ENCODE assay signal across 19 cellular contexts in genomic region chrX:287670-288069, GRCh38. TPM values are rescaled to one million over a fixed set of nuclear protein-coding genes. Genes with fewer than 3 reads are reported as not detected.
A peak's percentile ranks its signal among the peaks of the same experiment; 100 is the strongest.
DNase-seq lines count a peak whose midpoint lies in the region; ATAC-seq and TF ChIP-seq lines count a peak whose summit lies in the region.
"Had no signal": no experiment of that assay in that cellular context is flagged by ENCODE, and none has a peak within 500 bp of the region (broad histone marks: within the 10 kb centered on the region; RNA-seq: fewer than 3 reads in every experiment).

No MANE protein-coding gene starts in this region.

- peaks cover 5% of the 10 kb centered on the region for H3K4me1 ChIP-seq in RWPE2 (ENCODE audit: insufficient read depth, poor library complexity, severe bottlenecking)
- peaks cover 3% of the 10 kb centered on the region for H3K4me1 ChIP-seq in foreskin keratinocyte
- H3K4me1 ChIP-seq: SJSA1 had no signal

- no peaks in the 10 kb centered on the region for H3K9me3 Mint-ChIP-seq in activated CD4-positive, alpha-beta memory T cell treated with anti-CD3 and anti-CD28 coated beads for 36 hours
- H3K9me3 Mint-ChIP-seq in activated CD4-positive, alpha-beta memory T cell treated with anti-CD3 and anti-CD28 coated beads, Interleukin-2, amount 10 ng/mL, durations not matched to agents 7 days and 5 days = no peaks in the 10 kb centered on the region
- H3K9me3 Mint-ChIP-seq in CD4-positive, alpha-beta T cell = no peaks in the 10 kb centered on the region

- peaks cover 78% of the 10 kb centered on the region for H3K36me3 ChIP-seq in RWPE2 (ENCODE audit: low read depth)

- no peaks in the 10 kb centered on the region for H3K27me3 Mint-ChIP-seq in activated CD4-positive, alpha-beta memory T cell treated with anti-CD3 and anti-CD28 coated beads for 36 hours
- no peaks in the 10 kb centered on the region for H3K27me3 Mint-ChIP-seq in activated CD4-positive, alpha-beta memory T cell treated with anti-CD3 and anti-CD28 coated beads, Interleukin-2, amount 10 ng/mL, durations not matched to agents 7 days and 5 days
- no peaks in the 10 kb centered on the region for H3K27me3 Mint-ChIP-seq in CD4-positive, alpha-beta T cell

- TF ChIP-seq CTCF in CD4-positive, alpha-beta T cell (IDR thresholded peaks at IDR 0.05) = no peak
- TF ChIP-seq CTCF in RWPE2 (IDR thresholded peaks at IDR 0.05; ENCODE audit: poor library complexity, severe bottlenecking) (no peak), foreskin keratinocyte (conservative IDR thresholded peaks at IDR 0.05) (no peak)

- ATAC-seq in CD4-positive, alpha-beta T cell (ENCODE audit: poor library complexity) = no peak
- peak; percentile 35; the same call in 2 of the 3 replicates for ATAC-seq in RWPE2 (ENCODE audit: low read depth)
- peak; percentile 60 for ATAC-seq in foreskin keratinocyte
- ATAC-seq in HG02981 (IDR thresholded peaks at IDR 0.05; ENCODE audit: unreplicated experiment) = no peak

- H3K27ac ChIP-seq in CD4-positive, alpha-beta T cell (ENCODE audit: low read depth, low read length) = no peak overlapping the region
- no peak overlapping the region for H3K27ac ChIP-seq in RWPE2 (ENCODE audit: poor library complexity, severe bottlenecking)
- H3K27ac ChIP-seq in foreskin keratinocyte = no peak overlapping the region
- H3K27ac ChIP-seq in substantia nigra (ENCODE audit: low read depth, low read length, poor library complexity, severe bottlenecking) = no peak overlapping the region
- H3K27ac ChIP-seq: C4-2B, SJSA1 had no signal

- intact Hi-C loops in activated CD4-positive, alpha-beta memory T cell treated with anti-CD3 and anti-CD28 coated beads for 36 hours (cut with micrococcal nuclease) = no loop called here
- intact Hi-C loops in CD4-positive, alpha-beta T cell (cut with DNase I, micrococcal nuclease) = no loop called here

- H3K4me3 Mint-ChIP-seq in activated CD4-positive, alpha-beta memory T cell treated with anti-CD3 and anti-CD28 coated beads for 36 hours = no peak overlapping the region
- H3K4me3 Mint-ChIP-seq in activated CD4-positive, alpha-beta memory T cell treated with anti-CD3 and anti-CD28 coated beads, Interleukin-2, amount 10 ng/mL, durations not matched to agents 7 days and 5 days = no peak overlapping the region
- no peak overlapping the region for H3K4me3 Mint-ChIP-seq in CD4-positive, alpha-beta T cell

- POLR2A ChIA-PET in activated CD4-positive, alpha-beta memory T cell treated with anti-CD3 and anti-CD28 coated beads for 36 hours (lab: Charles Lee) = no interaction called here
- POLR2A ChIA-PET in activated CD4-positive, alpha-beta memory T cell treated with anti-CD3 and anti-CD28 coated beads, Interleukin-2, amount 10 ng/mL, durations not matched to agents 7 days and 5 days (lab: Charles Lee) = no interaction called here
- POLR2A ChIA-PET in CD4-positive, alpha-beta T cell (lab: Charles Lee) = no interaction called here

- peak; percentile 1 for DNase-seq in activated CD4-positive, alpha-beta memory T cell treated with anti-CD3 and anti-CD28 coated beads for 36 hours
- no peak for DNase-seq in activated CD4-positive, alpha-beta memory T cell treated with anti-CD3 and anti-CD28 coated beads, Interleukin-2, amount 10 ng/mL, durations not matched to agents 7 days and 5 days
- DNase-seq in CD4-positive, alpha-beta T cell = no peak
- DNase-seq in RWPE2 (ENCODE audit: low spot score) (peak; percentile 12), foreskin keratinocyte (peak; percentile 63 to 76), AML-193 (lab: John Stamatoyannopoulos, UW) (no peak), substantia nigra (lab: John Stamatoyannopoulos, UW) (no peak)
- DNase-seq: EL; GF-D8; Kasumi-1; NCI-H1092 treated with DMSO at 0.1 percent for 48 hours; NCI-H2029 treated with DMSO at 0.1 percent for 48 hours; NCI-H345; NCI-H524; NCI-H774; NK-92 treated with Interleukin-12 subunit alpha and Interleukin-12 subunit beta, amount 100 ng/mL, for 24 hours had no signal

- H3K27ac Mint-ChIP-seq in activated CD4-positive, alpha-beta memory T cell treated with anti-CD3 and anti-CD28 coated beads for 36 hours = no peak overlapping the region
- no peak overlapping the region for H3K27ac Mint-ChIP-seq in activated CD4-positive, alpha-beta memory T cell treated with anti-CD3 and anti-CD28 coated beads, Interleukin-2, amount 10 ng/mL, durations not matched to agents 7 days and 5 days
- H3K27ac Mint-ChIP-seq in CD4-positive, alpha-beta T cell = peak overlapping the region; percentile 44

- H3K9me3 ChIP-seq in CD4-positive, alpha-beta T cell (ENCODE audit: control insufficient read depth, low read length) = no peaks in the 10 kb centered on the region
- no peaks in the 10 kb centered on the region for H3K9me3 ChIP-seq in RWPE2 (ENCODE audit: severe bottlenecking)
- H3K9me3 ChIP-seq: SJSA1 had no signal

- peaks cover 32% of the 10 kb centered on the region for H3K36me3 Mint-ChIP-seq in activated CD4-positive, alpha-beta memory T cell treated with anti-CD3 and anti-CD28 coated beads for 36 hours
- peaks cover 56% of the 10 kb centered on the region for H3K36me3 Mint-ChIP-seq in activated CD4-positive, alpha-beta memory T cell treated with anti-CD3 and anti-CD28 coated beads, Interleukin-2, amount 10 ng/mL, durations not matched to agents 7 days and 5 days (ENCODE audit: low read depth)
- peaks cover 44% of the 10 kb centered on the region for H3K36me3 Mint-ChIP-seq in CD4-positive, alpha-beta T cell (ENCODE audit: low read depth)

- no peak overlapping the region for H3K4me3 ChIP-seq in RWPE2 (ENCODE audit: severe bottlenecking)
- H3K4me3 ChIP-seq: SJSA1 had no signal

- H3K4me1 Mint-ChIP-seq in activated CD4-positive, alpha-beta memory T cell treated with anti-CD3 and anti-CD28 coated beads for 36 hours (ENCODE audit: low read depth) = peaks cover 20% of the 10 kb centered on the region
- peaks cover 28% of the 10 kb centered on the region for H3K4me1 Mint-ChIP-seq in activated CD4-positive, alpha-beta memory T cell treated with anti-CD3 and anti-CD28 coated beads, Interleukin-2, amount 10 ng/mL, durations not matched to agents 7 days and 5 days
- peaks cover 10% of the 10 kb centered on the region for H3K4me1 Mint-ChIP-seq in CD4-positive, alpha-beta T cell (ENCODE audit: low read depth)

- no peaks in the 10 kb centered on the region for H3K27me3 ChIP-seq in CD4-positive, alpha-beta T cell (ENCODE audit: control insufficient read depth, insufficient read depth, low read length)
- H3K27me3 ChIP-seq in RWPE2 (ENCODE audit: insufficient read depth, poor library complexity, severe bottlenecking) = no peaks in the 10 kb centered on the region
- H3K27me3 ChIP-seq in foreskin keratinocyte = no peaks in the 10 kb centered on the region
- H3K27me3 ChIP-seq: SJSA1 had no signal

- CTCF ChIA-PET in activated CD4-positive, alpha-beta memory T cell treated with anti-CD3 and anti-CD28 coated beads for 36 hours (lab: Charles Lee) = no interaction called here
- CTCF ChIA-PET in activated CD4-positive, alpha-beta memory T cell treated with anti-CD3 and anti-CD28 coated beads, Interleukin-2, amount 10 ng/mL, durations not matched to agents 7 days and 5 days (lab: Charles Lee) = no interaction called here
- CTCF ChIA-PET in CD4-positive, alpha-beta T cell (lab: Charles Lee) = no interaction called here

RNA-seq across cellular contexts. Expression of gene PLCXD1, which starts 6.5 kb away (rescaled TPM):
- 10 to 100 TPM; 42.2 to 46.5 TPM for total RNA-seq in activated CD4-positive, alpha-beta memory T cell treated with anti-CD3 and anti-CD28 coated beads for 36 hours
- 10 to 100 TPM; 34.5 to 35.5 TPM for total RNA-seq in activated CD4-positive, alpha-beta memory T cell treated with anti-CD3 and anti-CD28 coated beads, Interleukin-2, amount 10 ng/mL, durations not matched to agents 7 days and 5 days
- total RNA-seq in CD4-positive, alpha-beta T cell = 10 to 100 TPM; 33.0 to 35.8 TPM
- total RNA-seq in foreskin keratinocyte = 15.1 and 20.5 TPM in 2 replicates
- polyA plus RNA-seq in foreskin keratinocyte = 10.6 and 15.1 TPM in 2 replicates

RNA-seq across cellular contexts. Expression of gene GTPBP6, which starts 30.9 kb away (rescaled TPM):
- 10 to 100 TPM; 60.0 to 62.4 TPM for total RNA-seq in activated CD4-positive, alpha-beta memory T cell treated with anti-CD3 and anti-CD28 coated beads for 36 hours
- total RNA-seq in activated CD4-positive, alpha-beta memory T cell treated with anti-CD3 and anti-CD28 coated beads, Interleukin-2, amount 10 ng/mL, durations not matched to agents 7 days and 5 days = 10 to 100 TPM; 46.2 to 46.7 TPM
- 10 to 100 TPM; 53.5 to 53.9 TPM for total RNA-seq in CD4-positive, alpha-beta T cell
- 38.7 and 48.4 TPM in 2 replicates for total RNA-seq in foreskin keratinocyte
- 49.1 and 55.4 TPM in 2 replicates for polyA plus RNA-seq in foreskin keratinocyte

Comparison
In these comparisons a context has a peak if more than half of its experiments do, and no peak if none do; other contexts are left out.
1. DNase-seq: peak in activated CD4-positive, alpha-beta memory T cell treated with anti-CD3 and anti-CD28 coated beads for 36 hours (single experiment), RWPE2 (single experiment) and foreskin keratinocyte (2 of 2); none in activated CD4-positive, alpha-beta memory T cell treated with anti-CD3 and anti-CD28 coated beads, Interleukin-2, amount 10 ng/mL, durations not matched to agents 7 days and 5 days (single experiment), CD4-positive, alpha-beta T cell (0 of 10), AML-193 (0 of 2) and substantia nigra (0 of 49).
2. ATAC-seq: peak in RWPE2 (single experiment) and foreskin keratinocyte (single experiment); none in CD4-positive, alpha-beta T cell (single experiment) and HG02981 (single experiment).